10 cellular contexts compared by ENCODE assay signal in genomic region chr12:11797317-11797913, GRCh38.
A peak's percentile ranks its signal among the peaks of the same experiment; 100 is the strongest.
DNase-seq lines count a peak whose midpoint lies in the region; ATAC-seq and TF ChIP-seq lines count a peak whose summit lies in the region.
"Had no signal": no experiment of that assay in that cellular context is flagged by ENCODE, and none has a peak within 500 bp of the region (broad histone marks: within the 10 kb centered on the region; RNA-seq: fewer than 3 reads in every experiment).

No MANE protein-coding gene starts in this region.

- no peaks in the 10 kb centered on the region for H3K79me2 ChIP-seq in mesendoderm (ENCODE audit: control insufficient read depth, insufficient read depth, low read length)

- H3K27me3 ChIP-seq in AG04450 (ENCODE audit: control insufficient read depth, insufficient read depth, low read length) (no peaks in the 10 kb centered on the region), mesendoderm (ENCODE audit: insufficient read depth, low read length, poor library complexity) (no peaks in the 10 kb centered on the region)

- TF ChIP-seq CTCF in AG04450 (IDR thresholded peaks at IDR 0.05; ENCODE audit: low read depth, low read length) (no peak), astrocyte of the spinal cord (IDR thresholded peaks at IDR 0.05; ENCODE audit: low read depth, low read length) (no peak)

- H3K56ac ChIP-seq in mesendoderm (ENCODE audit: low read length): no peak overlapping the region

- no peak overlapping the region for H4K5ac ChIP-seq in mesendoderm (ENCODE audit: low read length)

- H4K8ac ChIP-seq in mesendoderm (ENCODE audit: low read depth, low read length): no peak overlapping the region

- no peaks in the 10 kb centered on the region for H3K79me1 ChIP-seq in mesendoderm (ENCODE audit: low read length)

- H3K18ac ChIP-seq in mesendoderm (ENCODE audit: low read length): peak overlapping the region; percentile 80

- peak; percentile 96 for DNase-seq in AG04450 (ENCODE audit: low read depth, low spot score)
- peak; percentile 52 for DNase-seq in HT1080 (ENCODE audit: low read depth)
- DNase-seq in astrocyte of the spinal cord (ENCODE audit: low read depth, low spot score): peak; percentile 92
- peak; percentile 53 for DNase-seq in mesendoderm
- DNase-seq in activated CD4-positive, CD25-positive, alpha-beta regulatory T cell (lab: John Stamatoyannopoulos, UW): no peak
- DNase-seq in NCI-H1105 (lab: John Stamatoyannopoulos, UW): no peak
- DNase-seq: DMS53 had no signal

- ATAC-seq in GM18517 (IDR thresholded peaks at IDR 0.05; ENCODE audit: unreplicated experiment): no peak
- ATAC-seq in HG02970 (IDR thresholded peaks at IDR 0.05; ENCODE audit: low FRiP score, unreplicated experiment): no peak

- H3K4me3 ChIP-seq in AG04450 (ENCODE audit: low read depth, low read length): no peak overlapping the region
- H3K4me3 ChIP-seq in astrocyte of the spinal cord (ENCODE audit: low read depth, low read length): no peak overlapping the region
- no peak overlapping the region for H3K4me3 ChIP-seq in mesendoderm (ENCODE audit: low read length)
- H3K4me3 ChIP-seq: lung had no signal

- H2BK120ac ChIP-seq in mesendoderm (ENCODE audit: low read depth, low read length): no peak overlapping the region

- POLR2A ChIA-PET in AG04450 (lab: Yijun Ruan, JAX): interaction anchor here (0.8 to 3.8 kb wide), 6 partner anchors 15 to 149 kb away, joined by 3 to 21 read pairs (median 4); partner anchors contain the start of gene ETV6

- no peak overlapping the region for H3K9ac ChIP-seq in mesendoderm (ENCODE audit: low read length)

- CTCF ChIA-PET in AG04450 (lab: Charles Lee): interaction anchor here (0.5 to 2.2 kb wide), 4 partner anchors 9 to 236 kb away, joined by 3 to 8 read pairs (median 5); no protein-coding TSS in a partner anchor

- H3K4ac ChIP-seq in mesendoderm (ENCODE audit: low read depth, low read length): no peak overlapping the region

- no peak overlapping the region for H3K23ac ChIP-seq in mesendoderm (ENCODE audit: low read length)

- peaks cover 11% of the 10 kb centered on the region for H3K4me1 ChIP-seq in mesendoderm (ENCODE audit: control insufficient read depth, low read depth, low read length)

- no peak overlapping the region for H2BK5ac ChIP-seq in mesendoderm (ENCODE audit: low read length)

- H3K9me3 ChIP-seq in AG04450 (ENCODE audit: control insufficient read depth, insufficient read depth, low read length): no peaks in the 10 kb centered on the region

- in situ Hi-C loops in astrocyte of the spinal cord (cut with HindIII; ENCODE audit: low sequenced_read_pairs): no loop called here

- no peaks in the 10 kb centered on the region for H3K36me3 ChIP-seq in mesendoderm (ENCODE audit: control insufficient read depth, insufficient read depth, low read length)

- H3K27ac ChIP-seq in AG04450 (ENCODE audit: low read depth, low read length) (peak overlapping the region; percentile 92), mesendoderm (ENCODE audit: low read depth, low read length) (no peak overlapping the region)

- H2BK15ac ChIP-seq in mesendoderm (replicated peaks; ENCODE audit: low read depth): no peak overlapping the region

- H2AK5ac ChIP-seq in mesendoderm (ENCODE audit: low read length): no peak overlapping the region

- H3K4me2 ChIP-seq in mesendoderm (ENCODE audit: low read length): no peak overlapping the region

- 100% methylated on average over 1 of the region's 5 CpGs for WGBS in mesendoderm (ENCODE audit: extremely low coverage, insufficient coverage, low lambda C conversion rate)

Comparison
In these comparisons a context has a peak if more than half of its experiments do, and no peak if none do; other contexts are left out.
1. DNase-seq: peak in AG04450 (single experiment), HT1080 (single experiment), astrocyte of the spinal cord (single experiment) and mesendoderm (single experiment); none in activated CD4-positive, CD25-positive, alpha-beta regulatory T cell (0 of 4) and NCI-H1105 (single experiment).